Comparison of ENCODE assay signal across 1 cellular context in the genomic region with DNA sequence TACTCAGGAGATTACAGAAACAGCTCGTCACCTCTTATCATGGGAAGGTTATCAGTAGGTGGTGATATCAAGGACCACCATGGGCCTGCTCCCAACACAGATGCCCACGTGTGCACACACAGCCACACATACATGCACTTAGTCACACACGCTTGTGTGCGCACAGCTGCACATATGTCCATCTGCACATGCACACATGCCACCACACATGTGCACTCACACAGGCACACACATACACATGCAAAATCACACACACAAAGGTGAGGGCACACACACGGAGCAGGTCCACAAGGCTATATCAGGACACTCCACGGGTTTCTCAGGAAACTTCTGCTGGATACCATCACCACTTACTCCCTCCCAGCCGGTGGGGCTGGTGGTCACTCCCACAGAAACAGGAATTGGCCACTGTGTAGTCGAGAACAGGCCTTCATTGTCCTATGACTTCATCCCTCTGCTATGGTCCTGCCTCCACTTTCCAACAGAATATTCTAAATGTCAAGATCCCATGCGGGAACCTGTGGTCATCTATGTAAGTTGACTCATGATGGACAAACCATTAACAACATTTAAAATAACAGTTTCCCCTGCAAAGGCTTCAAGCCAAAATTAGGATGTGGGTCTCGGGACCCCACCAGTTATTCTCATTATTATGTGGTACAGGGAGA.
TF ChIP-seq lines count a peak whose summit lies in the region.

No MANE protein-coding gene starts in this region.

TF ChIP-seq in K562, 482 proteins besides CTCF, POLR2A, EP300 and RAD21 (continued from another document and continues in another):
- TF ChIP-seq ATF1 (CRISPR knock-in tag; IDR thresholded peaks at IDR 0.05) (no peak), ATF1 (tag; IDR thresholded peaks at IDR 0.05) (0 out of 2 replicates have a peak, but pooled peaks have one; percentile 12), FOXA1 (IDR thresholded peaks at IDR 0.05; ENCODE audit: borderline replicate concordance) (no peak), DDX20 (tag; IDR thresholded peaks at IDR 0.05; ENCODE audit: low read depth) (no peak), NELFE (IDR thresholded peaks at IDR 0.05; ENCODE audit: insufficient read depth, insufficient read length) (no peak), CBFA2T3 (IDR thresholded peaks at IDR 0.05) (no peak), NCOA2 (IDR thresholded peaks at IDR 0.05; ENCODE audit: partially characterized antibody in 2 of 2) (no peak), JUN (IDR thresholded peaks at IDR 0.05; ENCODE audit: borderline replicate concordance, low read depth, low read length) (0 out of 2 replicates have a peak, but pooled peaks have one; percentile 39), JUN (CRISPR knock-in tag; IDR thresholded peaks at IDR 0.05; ENCODE audit: borderline replicate concordance) (no peak), ZNF41 (CRISPR knock-in tag; conservative IDR thresholded peaks at IDR 0.05) (no peak), GTF2F1 (IDR thresholded peaks at IDR 0.05; ENCODE audit: low read depth, low read length) (no peak), NFIC (IDR thresholded peaks at IDR 0.05) (no peak), ZBTB8A (IDR thresholded peaks at IDR 0.05; ENCODE audit: partially characterized antibody) (no peak), KDM5B (IDR thresholded peaks at IDR 0.05; ENCODE audit: insufficient replicate concordance, low read depth, low read length) (peak; percentile 48), SMARCB1 (IDR thresholded peaks at IDR 0.05; ENCODE audit: insufficient read length, low read depth) (no peak), ZNF232 (CRISPR knock-in tag; IDR thresholded peaks at IDR 0.05) (no peak; the same call in 1 of the 2 replicates), NRF1 (conservative IDR thresholded peaks at IDR 0.05 in 1 of 2, IDR thresholded peaks at IDR 0.05 in 1 of 2) (no peak), NFYB (IDR thresholded peaks at IDR 0.05; ENCODE audit: extremely low read depth, insufficient read length) (no peak), NFIX (CRISPR knock-in tag; IDR thresholded peaks at IDR 0.05; ENCODE audit: low read depth) (no peak), POU5F1 (IDR thresholded peaks at IDR 0.05; ENCODE audit: borderline replicate concordance, low read depth, low read length, partially characterized antibody) (no peak), ZNF764 (CRISPR knock-in tag; IDR thresholded peaks at IDR 0.05; ENCODE audit: low read depth) (no peak), ELF2 (CRISPR knock-in tag; IDR thresholded peaks at IDR 0.05) (no peak), RBM14 (IDR thresholded peaks at IDR 0.05; ENCODE audit: borderline replicate concordance, insufficient read depth, low read depth, low read length) (no peak), ZNF584 (CRISPR knock-in tag; IDR thresholded peaks at IDR 0.05; ENCODE audit: low read depth) (peak; percentile 71; the same call in 1 of the 2 replicates), PHF21A (IDR thresholded peaks at IDR 0.05; ENCODE audit: borderline replicate concordance, low read depth) (no peak), XRCC5 (IDR thresholded peaks at IDR 0.05; ENCODE audit: low read depth, low read length) (no peak), JUND (IDR thresholded peaks at IDR 0.05; ENCODE audit: borderline replicate concordance, low read depth, low read length) (peak; percentile 23; the same call in 1 of the 2 replicates), JUND (tag; IDR thresholded peaks at IDR 0.05; ENCODE audit: borderline replicate concordance, low read depth, low read length) (no peak; the same call in 2 of the 3 replicates), ZNF282 (CRISPR knock-in tag; IDR thresholded peaks at IDR 0.05) (no peak), CREM (IDR thresholded peaks at IDR 0.05; ENCODE audit: low read depth) (0 out of 2 replicates have a peak, but pooled peaks have one; percentile 16), ESRRA (IDR thresholded peaks at IDR 0.05; ENCODE audit: borderline replicate concordance, low read depth) (no peak), PPARD (CRISPR knock-in tag; IDR thresholded peaks at IDR 0.05) (no peak), ZNF507 (tag; conservative IDR thresholded peaks at IDR 0.05) (no peak), EHMT2 (IDR thresholded peaks at IDR 0.05) (no peak)
- TF ChIP-seq, protein P1, sequence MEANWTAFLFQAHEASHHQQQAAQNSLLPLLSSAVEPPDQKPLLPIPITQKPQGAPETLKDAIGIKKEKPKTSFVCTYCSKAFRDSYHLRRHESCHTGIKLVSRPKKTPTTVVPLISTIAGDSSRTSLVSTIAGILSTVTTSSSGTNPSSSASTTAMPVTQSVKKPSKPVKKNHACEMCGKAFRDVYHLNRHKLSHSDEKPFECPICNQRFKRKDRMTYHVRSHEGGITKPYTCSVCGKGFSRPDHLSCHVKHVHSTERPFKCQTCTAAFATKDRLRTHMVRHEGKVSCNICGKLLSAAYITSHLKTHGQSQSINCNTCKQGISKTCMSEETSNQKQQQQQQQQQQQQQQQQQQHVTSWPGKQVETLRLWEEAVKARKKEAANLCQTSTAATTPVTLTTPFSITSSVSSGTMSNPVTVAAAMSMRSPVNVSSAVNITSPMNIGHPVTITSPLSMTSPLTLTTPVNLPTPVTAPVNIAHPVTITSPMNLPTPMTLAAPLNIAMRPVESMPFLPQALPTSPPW (CRISPR knock-in tag; IDR thresholded peaks at IDR 0.05) = peak; percentile 35; the same call in 1 of the 2 replicates
- TF ChIP-seq, protein P2, sequence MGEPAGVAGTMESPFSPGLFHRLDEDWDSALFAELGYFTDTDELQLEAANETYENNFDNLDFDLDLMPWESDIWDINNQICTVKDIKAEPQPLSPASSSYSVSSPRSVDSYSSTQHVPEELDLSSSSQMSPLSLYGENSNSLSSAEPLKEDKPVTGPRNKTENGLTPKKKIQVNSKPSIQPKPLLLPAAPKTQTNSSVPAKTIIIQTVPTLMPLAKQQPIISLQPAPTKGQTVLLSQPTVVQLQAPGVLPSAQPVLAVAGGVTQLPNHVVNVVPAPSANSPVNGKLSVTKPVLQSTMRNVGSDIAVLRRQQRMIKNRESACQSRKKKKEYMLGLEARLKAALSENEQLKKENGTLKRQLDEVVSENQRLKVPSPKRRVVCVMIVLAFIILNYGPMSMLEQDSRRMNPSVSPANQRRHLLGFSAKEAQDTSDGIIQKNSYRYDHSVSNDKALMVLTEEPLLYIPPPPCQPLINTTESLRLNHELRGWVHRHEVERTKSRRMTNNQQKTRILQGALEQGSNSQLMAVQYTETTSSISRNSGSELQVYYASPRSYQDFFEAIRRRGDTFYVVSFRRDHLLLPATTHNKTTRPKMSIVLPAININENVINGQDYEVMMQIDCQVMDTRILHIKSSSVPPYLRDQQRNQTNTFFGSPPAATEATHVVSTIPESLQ (CRISPR knock-in tag; IDR thresholded peaks at IDR 0.05) = no peak
- TF ChIP-seq, protein P3, sequence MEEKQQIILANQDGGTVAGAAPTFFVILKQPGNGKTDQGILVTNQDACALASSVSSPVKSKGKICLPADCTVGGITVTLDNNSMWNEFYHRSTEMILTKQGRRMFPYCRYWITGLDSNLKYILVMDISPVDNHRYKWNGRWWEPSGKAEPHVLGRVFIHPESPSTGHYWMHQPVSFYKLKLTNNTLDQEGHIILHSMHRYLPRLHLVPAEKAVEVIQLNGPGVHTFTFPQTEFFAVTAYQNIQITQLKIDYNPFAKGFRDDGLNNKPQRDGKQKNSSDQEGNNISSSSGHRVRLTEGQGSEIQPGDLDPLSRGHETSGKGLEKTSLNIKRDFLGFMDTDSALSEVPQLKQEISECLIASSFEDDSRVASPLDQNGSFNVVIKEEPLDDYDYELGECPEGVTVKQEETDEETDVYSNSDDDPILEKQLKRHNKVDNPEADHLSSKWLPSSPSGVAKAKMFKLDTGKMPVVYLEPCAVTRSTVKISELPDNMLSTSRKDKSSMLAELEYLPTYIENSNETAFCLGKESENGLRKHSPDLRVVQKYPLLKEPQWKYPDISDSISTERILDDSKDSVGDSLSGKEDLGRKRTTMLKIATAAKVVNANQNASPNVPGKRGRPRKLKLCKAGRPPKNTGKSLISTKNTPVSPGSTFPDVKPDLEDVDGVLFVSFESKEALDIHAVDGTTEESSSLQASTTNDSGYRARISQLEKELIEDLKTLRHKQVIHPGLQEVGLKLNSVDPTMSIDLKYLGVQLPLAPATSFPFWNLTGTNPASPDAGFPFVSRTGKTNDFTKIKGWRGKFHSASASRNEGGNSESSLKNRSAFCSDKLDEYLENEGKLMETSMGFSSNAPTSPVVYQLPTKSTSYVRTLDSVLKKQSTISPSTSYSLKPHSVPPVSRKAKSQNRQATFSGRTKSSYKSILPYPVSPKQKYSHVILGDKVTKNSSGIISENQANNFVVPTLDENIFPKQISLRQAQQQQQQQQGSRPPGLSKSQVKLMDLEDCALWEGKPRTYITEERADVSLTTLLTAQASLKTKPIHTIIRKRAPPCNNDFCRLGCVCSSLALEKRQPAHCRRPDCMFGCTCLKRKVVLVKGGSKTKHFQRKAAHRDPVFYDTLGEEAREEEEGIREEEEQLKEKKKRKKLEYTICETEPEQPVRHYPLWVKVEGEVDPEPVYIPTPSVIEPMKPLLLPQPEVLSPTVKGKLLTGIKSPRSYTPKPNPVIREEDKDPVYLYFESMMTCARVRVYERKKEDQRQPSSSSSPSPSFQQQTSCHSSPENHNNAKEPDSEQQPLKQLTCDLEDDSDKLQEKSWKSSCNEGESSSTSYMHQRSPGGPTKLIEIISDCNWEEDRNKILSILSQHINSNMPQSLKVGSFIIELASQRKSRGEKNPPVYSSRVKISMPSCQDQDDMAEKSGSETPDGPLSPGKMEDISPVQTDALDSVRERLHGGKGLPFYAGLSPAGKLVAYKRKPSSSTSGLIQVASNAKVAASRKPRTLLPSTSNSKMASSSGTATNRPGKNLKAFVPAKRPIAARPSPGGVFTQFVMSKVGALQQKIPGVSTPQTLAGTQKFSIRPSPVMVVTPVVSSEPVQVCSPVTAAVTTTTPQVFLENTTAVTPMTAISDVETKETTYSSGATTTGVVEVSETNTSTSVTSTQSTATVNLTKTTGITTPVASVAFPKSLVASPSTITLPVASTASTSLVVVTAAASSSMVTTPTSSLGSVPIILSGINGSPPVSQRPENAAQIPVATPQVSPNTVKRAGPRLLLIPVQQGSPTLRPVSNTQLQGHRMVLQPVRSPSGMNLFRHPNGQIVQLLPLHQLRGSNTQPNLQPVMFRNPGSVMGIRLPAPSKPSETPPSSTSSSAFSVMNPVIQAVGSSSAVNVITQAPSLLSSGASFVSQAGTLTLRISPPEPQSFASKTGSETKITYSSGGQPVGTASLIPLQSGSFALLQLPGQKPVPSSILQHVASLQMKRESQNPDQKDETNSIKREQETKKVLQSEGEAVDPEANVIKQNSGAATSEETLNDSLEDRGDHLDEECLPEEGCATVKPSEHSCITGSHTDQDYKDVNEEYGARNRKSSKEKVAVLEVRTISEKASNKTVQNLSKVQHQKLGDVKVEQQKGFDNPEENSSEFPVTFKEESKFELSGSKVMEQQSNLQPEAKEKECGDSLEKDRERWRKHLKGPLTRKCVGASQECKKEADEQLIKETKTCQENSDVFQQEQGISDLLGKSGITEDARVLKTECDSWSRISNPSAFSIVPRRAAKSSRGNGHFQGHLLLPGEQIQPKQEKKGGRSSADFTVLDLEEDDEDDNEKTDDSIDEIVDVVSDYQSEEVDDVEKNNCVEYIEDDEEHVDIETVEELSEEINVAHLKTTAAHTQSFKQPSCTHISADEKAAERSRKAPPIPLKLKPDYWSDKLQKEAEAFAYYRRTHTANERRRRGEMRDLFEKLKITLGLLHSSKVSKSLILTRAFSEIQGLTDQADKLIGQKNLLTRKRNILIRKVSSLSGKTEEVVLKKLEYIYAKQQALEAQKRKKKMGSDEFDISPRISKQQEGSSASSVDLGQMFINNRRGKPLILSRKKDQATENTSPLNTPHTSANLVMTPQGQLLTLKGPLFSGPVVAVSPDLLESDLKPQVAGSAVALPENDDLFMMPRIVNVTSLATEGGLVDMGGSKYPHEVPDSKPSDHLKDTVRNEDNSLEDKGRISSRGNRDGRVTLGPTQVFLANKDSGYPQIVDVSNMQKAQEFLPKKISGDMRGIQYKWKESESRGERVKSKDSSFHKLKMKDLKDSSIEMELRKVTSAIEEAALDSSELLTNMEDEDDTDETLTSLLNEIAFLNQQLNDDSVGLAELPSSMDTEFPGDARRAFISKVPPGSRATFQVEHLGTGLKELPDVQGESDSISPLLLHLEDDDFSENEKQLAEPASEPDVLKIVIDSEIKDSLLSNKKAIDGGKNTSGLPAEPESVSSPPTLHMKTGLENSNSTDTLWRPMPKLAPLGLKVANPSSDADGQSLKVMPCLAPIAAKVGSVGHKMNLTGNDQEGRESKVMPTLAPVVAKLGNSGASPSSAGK (IDR thresholded peaks at IDR 0.05) = peak; percentile 75
- TF ChIP-seq, protein P4, sequence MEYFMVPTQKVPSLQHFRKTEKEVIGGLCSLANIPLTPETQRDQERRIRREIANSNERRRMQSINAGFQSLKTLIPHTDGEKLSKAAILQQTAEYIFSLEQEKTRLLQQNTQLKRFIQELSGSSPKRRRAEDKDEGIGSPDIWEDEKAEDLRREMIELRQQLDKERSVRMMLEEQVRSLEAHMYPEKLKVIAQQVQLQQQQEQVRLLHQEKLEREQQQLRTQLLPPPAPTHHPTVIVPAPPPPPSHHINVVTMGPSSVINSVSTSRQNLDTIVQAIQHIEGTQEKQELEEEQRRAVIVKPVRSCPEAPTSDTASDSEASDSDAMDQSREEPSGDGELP (CRISPR knock-in tag; IDR thresholded peaks at IDR 0.05; ENCODE audit: borderline replicate concordance) = peak; percentile 29; the same call in 1 of the 2 replicates
- TF ChIP-seq, protein P5, sequence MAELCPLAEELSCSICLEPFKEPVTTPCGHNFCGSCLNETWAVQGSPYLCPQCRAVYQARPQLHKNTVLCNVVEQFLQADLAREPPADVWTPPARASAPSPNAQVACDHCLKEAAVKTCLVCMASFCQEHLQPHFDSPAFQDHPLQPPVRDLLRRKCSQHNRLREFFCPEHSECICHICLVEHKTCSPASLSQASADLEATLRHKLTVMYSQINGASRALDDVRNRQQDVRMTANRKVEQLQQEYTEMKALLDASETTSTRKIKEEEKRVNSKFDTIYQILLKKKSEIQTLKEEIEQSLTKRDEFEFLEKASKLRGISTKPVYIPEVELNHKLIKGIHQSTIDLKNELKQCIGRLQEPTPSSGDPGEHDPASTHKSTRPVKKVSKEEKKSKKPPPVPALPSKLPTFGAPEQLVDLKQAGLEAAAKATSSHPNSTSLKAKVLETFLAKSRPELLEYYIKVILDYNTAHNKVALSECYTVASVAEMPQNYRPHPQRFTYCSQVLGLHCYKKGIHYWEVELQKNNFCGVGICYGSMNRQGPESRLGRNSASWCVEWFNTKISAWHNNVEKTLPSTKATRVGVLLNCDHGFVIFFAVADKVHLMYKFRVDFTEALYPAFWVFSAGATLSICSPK (IDR thresholded peaks at IDR 0.05; ENCODE audit: borderline replicate concordance) = no peak
